Comparison of ENCODE assay signal across 16 cellular contexts in genomic region chr4:172011196-172011595, GRCh38.
"Had no signal": no experiment of that assay in that cellular context is flagged by ENCODE, and none has a peak within 500 bp of the region (broad histone marks: within the 10 kb centered on the region; RNA-seq: fewer than 3 reads in every experiment).

No MANE protein-coding gene starts in this region.

- DNase-seq: activated B cell treated with CpG ODN at 0.5 μM for 24 hours; activated CD4-positive, alpha-beta T cell treated with anti-CD3 and anti-CD28 coated beads, Interleukin-2, amount 10 ng/mL, durations not matched to agents 7 days and 5 days; activated naive CD4-positive, alpha-beta T cell treated with anti-CD3 and anti-CD28 coated beads, Interleukin-2, amount 50 U/mL, for 16 hours; activated T-cell treated with anti-CD3 and anti-CD28 coated beads for 4 hours; body of pancreas; hippocampal formation; left colon; naive thymus-derived CD4-positive, alpha-beta T cell; posterior cingulate gyrus; stimulated activated CD4-positive, alpha-beta T cell treated with anti-CD3 and anti-CD28 coated beads, Interleukin-4, amount 100 ng/mL, for 4 hours; stimulated activated naive CD8-positive, alpha-beta T cell treated with anti-CD3 and anti-CD28 coated beads, Interleukin-15, amount 100 ng/mL, for 72 hours; T1000; testis; upper lobe of right lung had no signal

- H3K4me1 ChIP-seq: body of pancreas, testis, upper lobe of right lung had no signal

- H3K27ac ChIP-seq: body of pancreas, testis, upper lobe of right lung had no signal

- H3K36me3 ChIP-seq: upper lobe of right lung had no signal

- H3K4me3 ChIP-seq: body of pancreas, lung, testis, upper lobe of right lung had no signal

- H3K9me3 ChIP-seq: body of pancreas, testis, upper lobe of right lung had no signal

- H3K27me3 ChIP-seq: body of pancreas, testis, upper lobe of right lung had no signal

- ATAC-seq: activated T-helper 17 cell treated with anti-CD3 and anti-CD28 coated beads, Interleukin-2, amount 50 U/mL, for 72 hours; body of pancreas; left colon; naive thymus-derived CD4-positive, alpha-beta T cell; stimulated activated naive CD8-positive, alpha-beta T cell treated with anti-CD3 and anti-CD28 coated beads, Interleukin-15, amount 100 ng/mL, for 72 hours; upper lobe of right lung had no signal
